In genomic region chr15:44148580-44148979, GRCh38 we compare ENCODE assay signal across 35 cellular contexts. TPM values are rescaled to one million over a fixed set of nuclear protein-coding genes. Genes with fewer than 3 reads are reported as not detected.
"Had no signal": no experiment of that assay in that cellular context is flagged by ENCODE, and none has a peak within 500 bp of the region (broad histone marks: within the 10 kb centered on the region; RNA-seq: fewer than 3 reads in every experiment).

No MANE protein-coding gene starts in this region.

- DNase-seq: Karpas-422, Kasumi-1, MG63, MM.1S, MV-4-11, NCI-H1048, NCI-H1092, NCI-H1092 treated with DMSO at 0.1 percent for 48 hours, NCI-H1105, NCI-H1105 treated with DMSO at 0.1 percent for 48 hours, NCI-H1417, NCI-H1417 treated with DMSO at 0.1 percent for 48 hours, NCI-H1436, NCI-H1436 treated with DMSO at 0.1 percent for 48 hours, NCI-H146, NCI-H1694, NCI-H1694 treated with DMSO at 0.1 percent for 48 hours, NCI-H187, NCI-H187 treated with DMSO at 0.1 percent for 48 hours, NCI-H1930, NCI-H2029, NCI-H2029 treated with DMSO at 0.1 percent for 48 hours, NCI-H2081, NCI-H2081 treated with DMSO at 0.1 percent for 48 hours, NCI-H2107, NCI-H2171, NCI-H2171 treated with DMSO at 0.1 percent for 48 hours, NCI-H2227 treated with DMSO at 0.1 percent for 48 hours, NCI-H226, NCI-H345, NCI-H446, NCI-H446 treated with DMSO at 0.1 percent for 48 hours, NCI-H510A, NCI-H510A treated with DMSO at 0.1 percent for 48 hours had no signal

- H3K4me3 ChIP-seq: MG63 had no signal

- H3K36me3 ChIP-seq: MG63 had no signal

- H3K27me3 ChIP-seq: MG63 had no signal

- H3K9me3 ChIP-seq: MG63 had no signal

RNA-seq across cellular contexts. Expression of gene FRMD5, which starts 46.5 kb away (rescaled TPM):
- total RNA-seq: NCI-H460 had no signal
